Comparison of ENCODE assay signal across 1 cellular context in the genomic region with DNA sequence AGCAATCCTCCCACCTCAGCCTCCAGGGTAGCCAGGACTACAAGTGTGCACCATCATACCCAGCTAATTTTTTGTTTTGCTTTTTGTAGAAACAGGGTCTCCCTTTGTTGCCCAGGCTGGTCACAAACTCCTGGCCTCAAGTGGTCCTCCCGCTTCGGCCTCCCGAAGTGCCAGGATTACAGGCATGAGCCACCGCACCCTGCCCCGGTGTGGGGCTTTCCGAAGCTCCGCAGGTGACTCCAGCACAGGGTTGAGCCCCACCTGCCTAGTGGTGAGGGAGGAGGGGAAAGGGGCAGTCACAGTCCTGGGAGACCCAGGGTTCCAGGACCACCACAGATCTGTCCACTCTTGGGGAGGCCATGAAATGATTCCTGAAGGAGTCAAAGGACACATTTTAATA.
TF ChIP-seq lines count a peak whose summit lies in the region.

No MANE protein-coding gene starts in this region.

TF ChIP-seq in H1, 55 proteins besides CTCF, POLR2A, EP300 and RAD21 (continued from another document):
- no peak for TF ChIP-seq MAFK (IDR thresholded peaks at IDR 0.05; ENCODE audit: low read depth, low read length)
- no peak for TF ChIP-seq BCL11A (IDR thresholded peaks at IDR 0.05; ENCODE audit: low read depth in 2 of 2, low read length in 2 of 2)
- no peak for TF ChIP-seq TCF12 (IDR thresholded peaks at IDR 0.05; ENCODE audit: low read depth, low read length)
- TF ChIP-seq BACH1 (IDR thresholded peaks at IDR 0.05; ENCODE audit: low read length), result no peak
- TF ChIP-seq, protein P1, sequence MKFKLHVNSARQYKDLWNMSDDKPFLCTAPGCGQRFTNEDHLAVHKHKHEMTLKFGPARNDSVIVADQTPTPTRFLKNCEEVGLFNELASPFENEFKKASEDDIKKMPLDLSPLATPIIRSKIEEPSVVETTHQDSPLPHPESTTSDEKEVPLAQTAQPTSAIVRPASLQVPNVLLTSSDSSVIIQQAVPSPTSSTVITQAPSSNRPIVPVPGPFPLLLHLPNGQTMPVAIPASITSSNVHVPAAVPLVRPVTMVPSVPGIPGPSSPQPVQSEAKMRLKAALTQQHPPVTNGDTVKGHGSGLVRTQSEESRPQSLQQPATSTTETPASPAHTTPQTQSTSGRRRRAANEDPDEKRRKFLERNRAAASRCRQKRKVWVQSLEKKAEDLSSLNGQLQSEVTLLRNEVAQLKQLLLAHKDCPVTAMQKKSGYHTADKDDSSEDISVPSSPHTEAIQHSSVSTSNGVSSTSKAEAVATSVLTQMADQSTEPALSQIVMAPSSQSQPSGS (IDR thresholded peaks at IDR 0.05; ENCODE audit: low read length), result no peak
- TF ChIP-seq CHD1 (IDR thresholded peaks at IDR 0.05; ENCODE audit: low read depth, low read length), result no peak
- no peak for TF ChIP-seq POLR2AphosphoS5 (IDR thresholded peaks at IDR 0.05; ENCODE audit: low read depth, low read length)
- no peak for TF ChIP-seq BRCA1 (IDR thresholded peaks at IDR 0.05; ENCODE audit: low read depth, low read length)
- no peak for TF ChIP-seq GABPA (IDR thresholded peaks at IDR 0.05; ENCODE audit: borderline replicate concordance, insufficient read depth, low read length)
- TF ChIP-seq SP4 (IDR thresholded peaks at IDR 0.05; ENCODE audit: low read length), result no peak
- no peak for TF ChIP-seq ASH2L (IDR thresholded peaks at IDR 0.05; ENCODE audit: low read length)
